ENCODE assay signal across 1 cellular context in the genomic region with DNA sequence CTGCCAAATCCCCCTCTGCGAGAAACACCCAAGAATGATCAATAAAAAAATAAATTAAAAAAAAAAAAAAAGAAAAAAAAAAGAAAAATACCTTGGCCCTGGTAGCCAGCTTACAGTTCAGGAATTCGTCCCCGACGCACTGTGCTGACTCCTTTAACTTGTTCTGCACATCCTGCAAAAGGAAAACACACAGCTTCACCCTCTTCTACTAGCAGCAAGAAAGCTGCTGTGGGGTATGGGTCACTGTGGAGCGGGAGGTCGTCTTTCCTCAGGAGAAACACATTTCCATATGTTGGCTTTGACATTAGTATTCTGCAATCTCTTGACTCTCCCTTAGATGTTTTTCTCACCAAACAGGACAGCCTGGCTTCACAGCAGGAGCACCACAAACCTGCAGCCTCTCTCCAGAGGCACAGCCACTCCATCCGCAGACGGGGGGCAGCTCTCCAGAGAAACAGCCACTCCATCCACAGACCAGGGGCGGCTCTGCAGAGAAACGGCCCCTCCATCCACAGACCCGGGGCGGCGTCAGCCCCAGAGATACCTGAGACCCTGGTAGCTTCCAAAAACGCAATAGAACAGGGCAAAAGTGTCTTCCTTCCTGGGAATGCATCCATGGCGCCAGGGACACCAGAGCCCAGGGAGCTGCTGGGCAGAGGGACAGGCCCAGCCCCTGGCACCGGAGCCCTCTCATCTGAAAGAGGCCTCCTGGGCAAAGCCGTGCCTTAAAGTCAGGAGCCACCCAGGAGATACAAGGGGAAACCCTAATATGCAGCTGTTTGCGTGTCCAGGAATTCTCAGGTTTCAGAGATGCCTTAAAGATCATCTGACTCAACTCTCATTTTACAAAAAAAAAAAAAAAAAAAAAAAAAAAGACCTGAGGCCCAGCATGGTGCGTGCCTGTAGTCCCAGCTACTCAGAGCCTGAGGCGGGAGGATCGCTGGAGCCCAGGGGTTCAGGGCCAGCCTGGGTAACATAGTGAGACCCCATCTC.
TF ChIP-seq lines count a peak whose summit lies in the region.

No MANE protein-coding gene starts in this region.

TF ChIP-seq in WTC11, 78 proteins besides CTCF, POLR2A, EP300 and RAD21:
- TF ChIP-seq CREB1 (CRISPR knock-in tag; IDR thresholded peaks at IDR 0.05) (no peak), TEAD1 (CRISPR knock-in tag; IDR thresholded peaks at IDR 0.05) (no peak), SMAD3 (CRISPR knock-in tag; IDR thresholded peaks at IDR 0.05; ENCODE audit: borderline replicate concordance) (no peak), GRHL2 (CRISPR knock-in tag; IDR thresholded peaks at IDR 0.05; ENCODE audit: insufficient replicate concordance, severe bottlenecking) (no peak), ZNF219 (CRISPR knock-in tag; IDR thresholded peaks at IDR 0.05; ENCODE audit: borderline replicate concordance) (no peak), EMX1 (CRISPR knock-in tag; IDR thresholded peaks at IDR 0.05) (no peak), NR3C1 (CRISPR knock-in tag; conservative IDR thresholded peaks at IDR 0.05; ENCODE audit: low read depth) (no peak), MYBL2 (CRISPR knock-in tag; IDR thresholded peaks at IDR 0.05) (no peak)
- TF ChIP-seq, protein P1, sequence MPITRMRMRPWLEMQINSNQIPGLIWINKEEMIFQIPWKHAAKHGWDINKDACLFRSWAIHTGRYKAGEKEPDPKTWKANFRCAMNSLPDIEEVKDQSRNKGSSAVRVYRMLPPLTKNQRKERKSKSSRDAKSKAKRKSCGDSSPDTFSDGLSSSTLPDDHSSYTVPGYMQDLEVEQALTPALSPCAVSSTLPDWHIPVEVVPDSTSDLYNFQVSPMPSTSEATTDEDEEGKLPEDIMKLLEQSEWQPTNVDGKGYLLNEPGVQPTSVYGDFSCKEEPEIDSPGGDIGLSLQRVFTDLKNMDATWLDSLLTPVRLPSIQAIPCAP (CRISPR knock-in tag; IDR thresholded peaks at IDR 0.05): no peak
- TF ChIP-seq, protein P2, sequence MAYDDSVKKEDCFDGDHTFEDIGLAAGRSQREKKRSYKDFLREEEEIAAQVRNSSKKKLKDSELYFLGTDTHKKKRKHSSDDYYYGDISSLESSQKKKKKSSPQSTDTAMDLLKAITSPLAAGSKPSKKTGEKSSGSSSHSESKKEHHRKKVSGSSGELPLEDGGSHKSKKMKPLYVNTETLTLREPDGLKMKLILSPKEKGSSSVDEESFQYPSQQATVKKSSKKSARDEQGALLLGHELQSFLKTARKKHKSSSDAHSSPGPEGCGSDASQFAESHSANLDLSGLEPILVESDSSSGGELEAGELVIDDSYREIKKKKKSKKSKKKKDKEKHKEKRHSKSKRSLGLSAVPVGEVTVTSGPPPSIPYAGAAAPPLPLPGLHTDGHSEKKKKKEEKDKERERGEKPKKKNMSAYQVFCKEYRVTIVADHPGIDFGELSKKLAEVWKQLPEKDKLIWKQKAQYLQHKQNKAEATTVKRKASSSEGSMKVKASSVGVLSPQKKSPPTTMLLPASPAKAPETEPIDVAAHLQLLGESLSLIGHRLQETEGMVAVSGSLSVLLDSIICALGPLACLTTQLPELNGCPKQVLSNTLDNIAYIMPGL (CRISPR knock-in tag; IDR thresholded peaks at IDR 0.05): no peak
